ENCODE assay signal across 8 cellular contexts in genomic region chr18:23137093-23137640, GRCh38. TPM values are rescaled to one million over a fixed set of nuclear protein-coding genes. Genes with fewer than 3 reads are reported as not detected.
DNase-seq lines count a peak whose midpoint lies in the region; ATAC-seq and TF ChIP-seq lines count a peak whose summit lies in the region.

No MANE protein-coding gene starts in this region.

- no peak for ATAC-seq in HG03439 (IDR thresholded peaks at IDR 0.05; ENCODE audit: unreplicated experiment)

- H3K36me3 Mint-ChIP-seq in CD8-positive, alpha-beta memory T cell, result no peaks in the 10 kb centered on the region
- no peaks in the 10 kb centered on the region for H3K36me3 Mint-ChIP-seq in nephron progenitor cell (ENCODE audit: low read depth)

- H3K4me3 Mint-ChIP-seq in CD8-positive, alpha-beta memory T cell, result peak overlapping the region; percentile 3 to 85 (median 53)
- H3K4me3 Mint-ChIP-seq in nephron progenitor cell, result peak overlapping the region; percentile 87

- TF ChIP-seq CTCF in nephron progenitor cell (IDR thresholded peaks at IDR 0.05), result no peak

- H3K27ac Mint-ChIP-seq in CD8-positive, alpha-beta memory T cell, result no peak overlapping the region
- H3K27ac Mint-ChIP-seq in nephron progenitor cell, result peak overlapping the region; percentile 42

- in situ Hi-C loops in KBM-7 (cut with MboI; ENCODE audit: low pct_unique_long_range_greater_than_20kb, low sequenced_read_pairs), result loop anchor here (25.0 kb wide), 1 partner anchor 225 kb away; no protein-coding TSS in a partner anchor

- POLR2A ChIA-PET in CD8-positive, alpha-beta memory T cell (lab: Charles Lee), result no interaction called here

- peaks cover 8% of the 10 kb centered on the region for H3K4me1 ChIP-seq in CD8-positive, alpha-beta memory T cell (ENCODE audit: insufficient read depth, low read length)

- peaks cover 7 to 21% (median 8%) of the 10 kb centered on the region in 3 donors for H3K4me1 Mint-ChIP-seq in CD8-positive, alpha-beta memory T cell
- H3K4me1 Mint-ChIP-seq in nephron progenitor cell, result peaks cover 71% of the 10 kb centered on the region

- CTCF ChIA-PET in CD8-positive, alpha-beta memory T cell (lab: Charles Lee), result interaction anchor here (1.3 to 2.1 kb wide), 3 partner anchors 10 to 221 kb away, joined by 3 to 5 read pairs (median 4); no protein-coding TSS in a partner anchor

- peaks cover 19 to 47% of the 10 kb centered on the region in 2 donors for H3K27me3 Mint-ChIP-seq in CD8-positive, alpha-beta memory T cell
- H3K27me3 Mint-ChIP-seq in nephron progenitor cell (ENCODE audit: low read depth, poor library complexity), result peaks cover 14% of the 10 kb centered on the region

- peaks cover 36% of the 10 kb centered on the region for H3K27me3 ChIP-seq in CD8-positive, alpha-beta memory T cell (ENCODE audit: insufficient read depth, low read length, poor library complexity, severe bottlenecking)

- H3K4me3 ChIP-seq in CD8-positive, alpha-beta memory T cell (ENCODE audit: low read length), result no peak overlapping the region

- no peak for DNase-seq in CD8-positive, alpha-beta memory T cell
- peak; percentile 58 for DNase-seq in KBM-7
- DNase-seq in nephron progenitor cell, result no peak
- DNase-seq in SIG-M5 treated with dmso at 0.1 percent for 504 hours (lab: John Stamatoyannopoulos, UW; ENCODE audit: unreplicated experiment), result no peak
- DNase-seq in activated CD4-positive, alpha-beta T cell treated with anti-CD3 and anti-CD28 coated beads for 1 hour, result no peak
- no peak for DNase-seq in C1 segment of cervical spinal cord (lab: John Stamatoyannopoulos, UW)

- no peak overlapping the region for H3K27ac ChIP-seq in CD8-positive, alpha-beta memory T cell (ENCODE audit: low read depth, low read length)
- H3K27ac ChIP-seq in cingulate gyrus (ENCODE audit: low read depth, low read length), result peak overlapping the region; percentile 69

- H3K36me3 ChIP-seq in CD8-positive, alpha-beta memory T cell (ENCODE audit: insufficient read depth, low read length), result no peaks in the 10 kb centered on the region

- no peaks in the 10 kb centered on the region for H3K9me3 Mint-ChIP-seq in CD8-positive, alpha-beta memory T cell
- no peaks in the 10 kb centered on the region for H3K9me3 Mint-ChIP-seq in nephron progenitor cell

- H3K9me3 ChIP-seq in CD8-positive, alpha-beta memory T cell (ENCODE audit: low read length), result no peaks in the 10 kb centered on the region

RNA-seq across cellular contexts. Expression of gene CABLES1, which starts 1.9 kb away (rescaled TPM):
- 1 to 10 TPM; 8.0 to 8.9 TPM for total RNA-seq in CD8-positive, alpha-beta memory T cell
- 0.30 TPM for polyA plus RNA-seq in CD8-positive, alpha-beta memory T cell
